In the genomic region with DNA sequence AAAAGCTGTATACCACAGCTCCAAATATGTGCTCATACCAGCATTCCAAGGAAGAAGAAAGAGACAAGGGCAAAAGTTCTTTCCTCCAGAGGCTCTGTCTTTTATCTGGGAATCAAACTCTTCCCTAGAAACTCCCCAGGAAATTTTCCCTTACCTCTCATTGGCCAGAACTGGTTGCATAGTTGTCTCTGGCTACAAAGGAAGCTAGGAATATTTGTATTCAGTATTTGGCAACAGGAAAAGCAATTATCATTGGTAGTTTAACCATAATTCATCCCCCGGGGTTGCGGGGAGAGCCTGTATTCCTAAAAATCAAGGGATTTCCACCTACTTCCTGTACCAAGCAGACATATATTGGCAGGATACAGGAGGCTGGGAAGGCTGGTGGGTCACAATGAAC, we compare ENCODE assay signal across 18 cellular contexts. TPM values are rescaled to one million over a fixed set of nuclear protein-coding genes. Genes with fewer than 3 reads are reported as not detected.
A peak's percentile ranks its signal among the peaks of the same experiment; 100 is the strongest.
DNase-seq lines count a peak whose midpoint lies in the region; ATAC-seq and TF ChIP-seq lines count a peak whose summit lies in the region.
"Had no signal": no experiment of that assay in that cellular context is flagged by ENCODE, and none has a peak within 500 bp of the region (broad histone marks: within the 10 kb centered on the region; RNA-seq: fewer than 3 reads in every experiment).

No MANE protein-coding gene starts in this region.

- H3K27me3 ChIP-seq in ascending aorta (no peaks in the 10 kb centered on the region), MG63 (no peaks in the 10 kb centered on the region)
- H3K27me3 ChIP-seq: BLaER1 had no signal

- H3K36me3 ChIP-seq in SK-N-MC (ENCODE audit: insufficient read depth, low read length), result no peaks in the 10 kb centered on the region
- no peaks in the 10 kb centered on the region for H3K36me3 ChIP-seq in ascending aorta
- H3K36me3 ChIP-seq in MG63, result no peaks in the 10 kb centered on the region
- H3K36me3 ChIP-seq: BLaER1 had no signal

- no peak overlapping the region for H3K9ac ChIP-seq in SK-N-MC (ENCODE audit: insufficient read length)
- H3K9ac ChIP-seq: BLaER1 had no signal

- DNase-seq in A172 (ENCODE audit: low spot score) (peak; percentile 28), SK-N-MC (ENCODE audit: low read depth, low spot score) (peak; percentile 73), dermis microvascular lymphatic vessel endothelial cell (ENCODE audit: low read depth in 2 of 2) (peak; percentile 38 to 50), mesothelial cell of epicardium (ENCODE audit: low spot score in 2 of 2, unreplicated experiment in 2 of 2) (no peak), COR-L47 (lab: John Stamatoyannopoulos, UW) (no peak), ascending aorta (ENCODE audit: low spot score in 2 of 2) (no peak), MG63 (no peak)
- DNase-seq: CD8-positive, alpha-beta memory T cell; DND-41; GF-D8; GOT3; KBM-7; NCI-H1436; NCI-H510A treated with DMSO at 0.1 percent for 48 hours had no signal

- H3K9me3 Mint-ChIP-seq in mesothelial cell of epicardium, result no peaks in the 10 kb centered on the region
- H3K9me3 Mint-ChIP-seq: CD8-positive, alpha-beta memory T cell had no signal

- no peaks in the 10 kb centered on the region for H3K36me3 Mint-ChIP-seq in mesothelial cell of epicardium
- H3K36me3 Mint-ChIP-seq: CD8-positive, alpha-beta memory T cell had no signal

- no peak overlapping the region for H3K4me3 Mint-ChIP-seq in mesothelial cell of epicardium
- H3K4me3 Mint-ChIP-seq: CD8-positive, alpha-beta memory T cell had no signal

- no peak overlapping the region for H3K27ac ChIP-seq in SK-N-MC
- no peak overlapping the region for H3K27ac ChIP-seq in ascending aorta
- H3K27ac ChIP-seq: 22Rv1, BLaER1 had no signal

- peak overlapping the region; percentile 66 for H3K27ac Mint-ChIP-seq in mesothelial cell of epicardium
- H3K27ac Mint-ChIP-seq: CD8-positive, alpha-beta memory T cell had no signal

- intact Hi-C loops in ascending aorta (cut with DNase I), result no loop called here

- H3K27me3 Mint-ChIP-seq in mesothelial cell of epicardium (ENCODE audit: low read depth), result no peaks in the 10 kb centered on the region

- H3K4me3 ChIP-seq in SK-N-MC (0 out of 2 replicates have a peak overlapping the region, but pooled peaks have one; percentile 8), ascending aorta (no peak overlapping the region), MG63 (no peak overlapping the region)
- H3K4me3 ChIP-seq: BLaER1 had no signal

- no peaks in the 10 kb centered on the region for H3K4me1 ChIP-seq in ascending aorta

- H3K9me3 ChIP-seq in SK-N-MC (ENCODE audit: low read depth, low read length) (no peaks in the 10 kb centered on the region), ascending aorta (no peaks in the 10 kb centered on the region), MG63 (no peaks in the 10 kb centered on the region)
- H3K9me3 ChIP-seq: BLaER1 had no signal

- no peak for TF ChIP-seq POLR2A in GM18505 (IDR thresholded peaks at IDR 0.05; ENCODE audit: borderline replicate concordance, extremely low read depth, insufficient read depth, insufficient read length)

- peaks cover 31% of the 10 kb centered on the region for H3K4me1 Mint-ChIP-seq in mesothelial cell of epicardium
- H3K4me1 Mint-ChIP-seq: CD8-positive, alpha-beta memory T cell had no signal

- TF ChIP-seq CTCF in mesothelial cell of epicardium (IDR thresholded peaks at IDR 0.05; ENCODE audit: unreplicated experiment), result no peak
- TF ChIP-seq CTCF in ascending aorta (IDR thresholded peaks at IDR 0.05), result no peak

- ATAC-seq in GM18505 (IDR thresholded peaks at IDR 0.05; ENCODE audit: unreplicated experiment), result no peak
- ATAC-seq: Panc1 had no signal

RNA-seq across cellular contexts. Expression of gene ZFTA, which starts 10.5 kb away (rescaled TPM):
- total RNA-seq in A172 (2014; rRNA removed; shearing (Covaris generic)), result 6.2 and 8.5 TPM in 2 replicates
- total RNA-seq in dermis microvascular lymphatic vessel endothelial cell (7.6 and 12.9 TPM in 2 replicates), mesothelial cell of epicardium (56.8 to 62.1 TPM (median 58.5 TPM) in 3 replicates), ascending aorta (34.7 TPM)
- total RNA-seq in MG63 (2014; rRNA removed; shearing (Covaris generic); ENCODE audit: low replicate concordance), result 5.1 and 8.6 TPM in 2 replicates

RNA-seq across cellular contexts. Expression of gene SPINDOC, which starts 34.2 kb away (rescaled TPM):
- 23.0 and 40.1 TPM in 2 replicates for total RNA-seq in A172 (2014; rRNA removed; shearing (Covaris generic))
- total RNA-seq in dermis microvascular lymphatic vessel endothelial cell (9.0 and 13.3 TPM in 2 replicates), mesothelial cell of epicardium (55.5 to 63.7 TPM (median 60.1 TPM) in 3 replicates), ascending aorta (5.0 TPM)
- 15.1 and 26.2 TPM in 2 replicates for total RNA-seq in MG63 (2014; rRNA removed; shearing (Covaris generic); ENCODE audit: low replicate concordance)

RNA-seq across cellular contexts. Expression of gene MARK2, which starts 59.9 kb away (rescaled TPM):
- 14.8 TPM in 2 replicates for total RNA-seq in A172 (2014; rRNA removed; shearing (Covaris generic))
- 7.8 and 11.5 TPM in 2 replicates for total RNA-seq in dermis microvascular lymphatic vessel endothelial cell
- total RNA-seq in mesothelial cell of epicardium, result 48.8 to 51.5 TPM (median 51.2 TPM) in 3 replicates
- total RNA-seq in ascending aorta, result 45.7 TPM
- total RNA-seq in MG63 (2014; rRNA removed; shearing (Covaris generic); ENCODE audit: low replicate concordance), result 10.1 and 17.4 TPM in 2 replicates

Comparison
In these comparisons a context has a peak if more than half of its experiments do, and no peak if none do; other contexts are left out.
1. DNase-seq: peak in A172 (single experiment), SK-N-MC (single experiment) and dermis microvascular lymphatic vessel endothelial cell (2 of 2); none in mesothelial cell of epicardium (0 of 2), COR-L47 (single experiment), ascending aorta (0 of 2) and MG63 (single experiment).